Comparison of ENCODE assay signal across 7 cellular contexts in the genomic region with DNA sequence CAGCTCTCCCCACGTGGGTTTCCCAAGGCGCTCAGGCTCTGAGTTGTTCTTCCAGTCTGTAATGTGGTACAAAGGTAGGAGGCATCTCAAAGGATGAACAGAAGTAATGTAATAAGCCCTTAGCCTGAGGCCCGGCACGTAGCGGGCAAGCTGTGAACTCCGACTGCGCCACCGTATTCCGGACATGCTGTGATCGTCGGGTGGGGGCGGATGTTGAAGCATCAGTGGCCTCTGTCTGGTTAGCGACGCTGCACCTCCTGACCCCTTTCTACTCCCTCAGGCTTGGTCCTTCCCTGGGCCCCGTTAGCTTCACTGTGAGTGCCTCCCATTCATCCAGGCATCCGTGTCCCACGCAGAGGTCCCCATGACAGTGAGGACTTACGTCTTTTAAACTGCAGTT.
"Had no signal": no experiment of that assay in that cellular context is flagged by ENCODE, and none has a peak within 500 bp of the region (broad histone marks: within the 10 kb centered on the region; RNA-seq: fewer than 3 reads in every experiment).

No MANE protein-coding gene starts in this region.

- H3K27ac ChIP-seq: HL-60, KMS-11 had no signal

- DNase-seq: H9, HCEC 1CT, KBM-7 had no signal

- H3K9ac ChIP-seq: KMS-11 had no signal

- H2AFZ ChIP-seq: GM23338 had no signal

- ATAC-seq: GM23338, HepG2 had no signal

- H3K4me3 ChIP-seq: GM23338 had no signal

- H3K4me2 ChIP-seq: GM23338, KMS-11 had no signal
